In the genomic region with DNA sequence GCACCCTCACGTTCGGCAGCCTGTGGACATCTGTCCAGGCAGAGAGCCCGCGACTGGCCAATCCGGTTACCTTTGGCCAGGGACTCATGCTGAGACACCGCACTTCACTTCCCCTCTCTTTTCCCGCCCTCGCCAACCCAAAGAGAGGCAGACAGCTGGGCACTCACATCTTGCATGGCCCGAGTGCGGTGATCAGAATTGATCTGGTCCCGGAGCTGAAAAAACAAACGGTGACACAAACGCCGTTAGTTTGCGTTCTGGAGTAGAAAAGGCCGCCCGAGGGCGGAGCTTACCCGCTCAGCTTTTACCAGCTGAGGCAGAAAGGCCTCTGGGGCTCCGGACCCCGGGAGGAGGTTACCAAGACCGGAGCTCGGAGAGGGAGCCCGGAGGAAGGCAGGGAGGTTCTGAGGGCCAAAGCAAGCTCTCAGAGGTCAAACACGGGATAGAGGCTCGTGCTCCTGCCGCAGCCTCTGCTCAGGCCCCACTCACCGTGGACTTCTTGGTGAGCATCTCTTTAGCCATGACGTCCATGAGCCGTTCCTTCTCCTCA, we compare ENCODE assay signal across 2 cellular contexts.
TF ChIP-seq lines count a peak whose summit lies in the region.

No MANE protein-coding gene starts in this region.

TF ChIP-seq in A549, 52 proteins besides CTCF, POLR2A, EP300 and RAD21:
- TF ChIP-seq, protein P1, sequence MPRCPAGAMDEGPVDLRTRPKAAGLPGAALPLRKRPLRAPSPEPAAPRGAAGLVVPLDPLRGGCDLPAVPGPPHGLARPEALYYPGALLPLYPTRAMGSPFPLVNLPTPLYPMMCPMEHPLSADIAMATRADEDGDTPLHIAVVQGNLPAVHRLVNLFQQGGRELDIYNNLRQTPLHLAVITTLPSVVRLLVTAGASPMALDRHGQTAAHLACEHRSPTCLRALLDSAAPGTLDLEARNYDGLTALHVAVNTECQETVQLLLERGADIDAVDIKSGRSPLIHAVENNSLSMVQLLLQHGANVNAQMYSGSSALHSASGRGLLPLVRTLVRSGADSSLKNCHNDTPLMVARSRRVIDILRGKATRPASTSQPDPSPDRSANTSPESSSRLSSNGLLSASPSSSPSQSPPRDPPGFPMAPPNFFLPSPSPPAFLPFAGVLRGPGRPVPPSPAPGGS (IDR thresholded peaks at IDR 0.05): no peak; the same call in 2 of the 3 replicates
- TF ChIP-seq, protein P2, sequence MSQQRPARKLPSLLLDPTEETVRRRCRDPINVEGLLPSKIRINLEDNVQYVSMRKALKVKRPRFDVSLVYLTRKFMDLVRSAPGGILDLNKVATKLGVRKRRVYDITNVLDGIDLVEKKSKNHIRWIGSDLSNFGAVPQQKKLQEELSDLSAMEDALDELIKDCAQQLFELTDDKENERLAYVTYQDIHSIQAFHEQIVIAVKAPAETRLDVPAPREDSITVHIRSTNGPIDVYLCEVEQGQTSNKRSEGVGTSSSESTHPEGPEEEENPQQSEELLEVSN (IDR thresholded peaks at IDR 0.05; ENCODE audit: borderline replicate concordance, low read depth): peak; percentile 18; the same call in 1 of the 2 replicates
- TF ChIP-seq KDM5A (IDR thresholded peaks at IDR 0.05): peak; percentile 73; the same call in 1 of the 2 replicates

TF ChIP-seq in GM12878, 131 proteins besides CTCF, POLR2A, EP300 and RAD21:
- TF ChIP-seq MTA2 (IDR thresholded peaks at IDR 0.05; ENCODE audit: low read depth) (no peak), CHD4 (IDR thresholded peaks at IDR 0.05) (no peak), SMAD1 (IDR thresholded peaks at IDR 0.05; ENCODE audit: low read depth, partially characterized antibody) (peak; percentile 33), MEF2A (IDR thresholded peaks at IDR 0.05; ENCODE audit: insufficient read depth, low read depth, low read length) (no peak), RAD51 (IDR thresholded peaks at IDR 0.05) (no peak)
- TF ChIP-seq, protein P3, sequence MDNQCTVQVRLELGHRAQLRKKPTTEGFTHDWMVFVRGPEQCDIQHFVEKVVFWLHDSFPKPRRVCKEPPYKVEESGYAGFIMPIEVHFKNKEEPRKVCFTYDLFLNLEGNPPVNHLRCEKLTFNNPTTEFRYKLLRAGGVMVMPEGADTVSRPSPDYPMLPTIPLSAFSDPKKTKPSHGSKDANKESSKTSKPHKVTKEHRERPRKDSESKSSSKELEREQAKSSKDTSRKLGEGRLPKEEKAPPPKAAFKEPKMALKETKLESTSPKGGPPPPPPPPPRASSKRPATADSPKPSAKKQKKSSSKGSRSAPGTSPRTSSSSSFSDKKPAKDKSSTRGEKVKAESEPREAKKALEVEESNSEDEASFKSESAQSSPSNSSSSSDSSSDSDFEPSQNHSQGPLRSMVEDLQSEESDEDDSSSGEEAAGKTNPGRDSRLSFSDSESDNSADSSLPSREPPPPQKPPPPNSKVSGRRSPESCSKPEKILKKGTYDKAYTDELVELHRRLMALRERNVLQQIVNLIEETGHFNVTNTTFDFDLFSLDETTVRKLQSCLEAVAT (IDR thresholded peaks at IDR 0.05): peak; percentile 67; the same call in 1 of the 2 replicates
- TF ChIP-seq, protein P4, sequence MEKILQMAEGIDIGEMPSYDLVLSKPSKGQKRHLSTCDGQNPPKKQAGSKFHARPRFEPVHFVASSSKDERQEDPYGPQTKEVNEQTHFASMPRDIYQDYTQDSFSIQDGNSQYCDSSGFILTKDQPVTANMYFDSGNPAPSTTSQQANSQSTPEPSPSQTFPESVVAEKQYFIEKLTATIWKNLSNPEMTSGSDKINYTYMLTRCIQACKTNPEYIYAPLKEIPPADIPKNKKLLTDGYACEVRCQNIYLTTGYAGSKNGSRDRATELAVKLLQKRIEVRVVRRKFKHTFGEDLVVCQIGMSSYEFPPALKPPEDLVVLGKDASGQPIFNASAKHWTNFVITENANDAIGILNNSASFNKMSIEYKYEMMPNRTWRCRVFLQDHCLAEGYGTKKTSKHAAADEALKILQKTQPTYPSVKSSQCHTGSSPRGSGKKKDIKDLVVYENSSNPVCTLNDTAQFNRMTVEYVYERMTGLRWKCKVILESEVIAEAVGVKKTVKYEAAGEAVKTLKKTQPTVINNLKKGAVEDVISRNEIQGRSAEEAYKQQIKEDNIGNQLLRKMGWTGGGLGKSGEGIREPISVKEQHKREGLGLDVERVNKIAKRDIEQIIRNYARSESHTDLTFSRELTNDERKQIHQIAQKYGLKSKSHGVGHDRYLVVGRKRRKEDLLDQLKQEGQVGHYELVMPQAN (conservative IDR thresholded peaks at IDR 0.05): peak; percentile 69; the same call in 1 of the 2 replicates
- TF ChIP-seq, protein P1 (IDR thresholded peaks at IDR 0.05; ENCODE audit: borderline replicate concordance, insufficient read depth, low read depth, low read length, poor library complexity, severe bottlenecking): no peak
TF ChIP-seq in GM12878: peak in this region for 3.
